Comparison of ENCODE assay signal across 20 cellular contexts in the genomic region with DNA sequence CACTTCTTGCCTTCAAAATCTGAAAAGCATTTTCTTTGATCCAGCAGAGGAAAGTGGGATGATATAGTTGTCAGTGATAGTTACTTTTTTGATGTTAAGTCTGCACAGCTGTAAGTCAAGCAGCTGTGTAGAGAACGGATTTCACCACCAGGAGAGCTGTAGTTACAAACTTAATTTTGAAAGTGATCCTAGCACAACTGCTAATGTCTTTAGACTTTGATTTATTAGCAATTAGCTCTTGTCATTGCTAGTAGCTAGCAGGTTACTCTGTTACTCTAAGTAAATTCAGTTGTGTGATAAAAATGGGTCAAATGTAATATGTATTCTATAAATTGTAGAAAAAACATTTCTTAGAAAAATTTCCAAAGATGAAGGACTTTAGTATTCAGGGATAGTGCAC.
"Had no signal": no experiment of that assay in that cellular context is flagged by ENCODE, and none has a peak within 500 bp of the region (broad histone marks: within the 10 kb centered on the region; RNA-seq: fewer than 3 reads in every experiment).

No MANE protein-coding gene starts in this region.

- H3K27ac ChIP-seq: heart left ventricle, neural progenitor cell, ovary, suprapubic skin, thyroid gland, upper lobe of left lung, uterus had no signal

- H3K27me3 Mint-ChIP-seq: dendritic cell treated with granulocyte-macrophage colony-stimulating factor and Interleukin-4, amounts not matched to agents 40 ng/mL and 50 ng/mL, for 4 days; naive thymus-derived CD4-positive, alpha-beta T cell had no signal

- H3K9me3 ChIP-seq: heart left ventricle, ovary, suprapubic skin, thyroid gland, upper lobe of left lung, uterus had no signal

- H3K27ac Mint-ChIP-seq: dendritic cell treated with granulocyte-macrophage colony-stimulating factor and Interleukin-4, amounts not matched to agents 40 ng/mL and 50 ng/mL, for 4 days; naive thymus-derived CD4-positive, alpha-beta T cell; neural progenitor cell; stimulated activated effector memory CD8-positive, alpha-beta T cell treated with anti-CD3 and anti-CD28 coated beads, Interleukin-12 subunit alpha, Interleukin-12 subunit beta, amount 100 ng/mL, for 72 hours had no signal

- DNase-seq: erythroblast; foreskin melanocyte; heart left ventricle; hippocampal formation; mammary epithelial cell; naive thymus-derived CD4-positive, alpha-beta T cell; nucleus accumbens; ovary; right cardiac atrium; stimulated activated CD4-positive, alpha-beta T cell treated with anti-CD3 and anti-CD28 coated beads, Interleukin-2, amount 100 ng/mL, for 48 hours; stimulated activated CD8-positive, alpha-beta memory T cell treated with anti-CD3 and anti-CD28 coated beads, Interleukin-4, amount 100 ng/mL, for 48 hours; stimulated activated naive CD8-positive, alpha-beta T cell treated with anti-CD3 and anti-CD28 coated beads, Interleukin-15, Interleukin-2, amounts not matched to agents 100 U/mL and 50 U/mL, for 24 hours; thyroid gland; upper lobe of left lung; uterus had no signal

- H3K4me1 Mint-ChIP-seq: neural progenitor cell; stimulated activated effector memory CD8-positive, alpha-beta T cell treated with anti-CD3 and anti-CD28 coated beads, Interleukin-12 subunit alpha, Interleukin-12 subunit beta, amount 100 ng/mL, for 72 hours had no signal

- H3K4me3 Mint-ChIP-seq: dendritic cell treated with granulocyte-macrophage colony-stimulating factor and Interleukin-4, amounts not matched to agents 40 ng/mL and 50 ng/mL, for 4 days; naive thymus-derived CD4-positive, alpha-beta T cell; neural progenitor cell; stimulated activated effector memory CD8-positive, alpha-beta T cell treated with anti-CD3 and anti-CD28 coated beads, Interleukin-12 subunit alpha, Interleukin-12 subunit beta, amount 100 ng/mL, for 72 hours had no signal

- H3K4me1 ChIP-seq: heart left ventricle, suprapubic skin, thyroid gland, upper lobe of left lung, uterus had no signal

- H3K27me3 ChIP-seq: heart left ventricle, neural progenitor cell, ovary, suprapubic skin, thyroid gland, upper lobe of left lung, uterus had no signal

- H3K4me3 ChIP-seq: heart left ventricle, neural progenitor cell, ovary, smooth muscle cell, suprapubic skin, thyroid gland, upper lobe of left lung, uterus had no signal

- H3K36me3 Mint-ChIP-seq: neural progenitor cell had no signal

- H3K9me3 Mint-ChIP-seq: dendritic cell treated with granulocyte-macrophage colony-stimulating factor and Interleukin-4, amounts not matched to agents 40 ng/mL and 50 ng/mL, for 4 days; naive thymus-derived CD4-positive, alpha-beta T cell; neural progenitor cell; stimulated activated effector memory CD8-positive, alpha-beta T cell treated with anti-CD3 and anti-CD28 coated beads, Interleukin-12 subunit alpha, Interleukin-12 subunit beta, amount 100 ng/mL, for 72 hours had no signal

- H3K36me3 ChIP-seq: neural progenitor cell, ovary, suprapubic skin, thyroid gland, uterus had no signal
